17 cellular contexts compared by ENCODE assay signal in genomic region chr3:45090855-45091254, GRCh38. TPM values are rescaled to one million over a fixed set of nuclear protein-coding genes. Genes with fewer than 3 reads are reported as not detected.
"Had no signal": no experiment of that assay in that cellular context is flagged by ENCODE, and none has a peak within 500 bp of the region (broad histone marks: within the 10 kb centered on the region; RNA-seq: fewer than 3 reads in every experiment).

No MANE protein-coding gene starts in this region.

- H3K4me1 Mint-ChIP-seq: natural killer cell; stimulated activated naive B cell treated with anti-CD40 and anti-IgM and Interleukin-4, amounts not matched to agents 10 μg/mL and 1 μg/mL and 100 μg/mL, for 72 hours had no signal

- H3K9me3 Mint-ChIP-seq: natural killer cell; stimulated activated naive B cell treated with anti-CD40 and anti-IgM and Interleukin-4, amounts not matched to agents 10 μg/mL and 1 μg/mL and 100 μg/mL, for 72 hours; stimulated activated naive CD8-positive, alpha-beta T cell treated with anti-CD3 and anti-CD28 coated beads, Interleukin-15, amount 100 ng/mL, for 72 hours had no signal

- H3K4me3 ChIP-seq: colonic mucosa, mucosa of descending colon, sigmoid colon, skin epidermis, thoracic aorta, transverse colon had no signal

- FAIRE-seq: kidney had no signal

- ATAC-seq: foreskin keratinocyte; mucosa of descending colon; natural killer cell; stimulated activated naive B cell treated with anti-CD40 and anti-IgM and Interleukin-4, amounts not matched to agents 10 μg/mL and 1 μg/mL and 100 μg/mL, for 72 hours; stimulated activated naive CD8-positive, alpha-beta T cell treated with anti-CD3 and anti-CD28 coated beads, Interleukin-15, amount 100 ng/mL, for 72 hours had no signal

- H3K27ac ChIP-seq: skin epidermis, thoracic aorta had no signal

- H3K27me3 ChIP-seq: colonic mucosa, foreskin keratinocyte, sigmoid colon, transverse colon had no signal

- H3K9me3 ChIP-seq: colonic mucosa, mucosa of descending colon, sigmoid colon, thoracic aorta, transverse colon had no signal

- DNase-seq: colonic mucosa; dermis blood vessel endothelial cell; erythroblast; foreskin keratinocyte; kidney; mucosa of descending colon; natural killer cell; posterior cingulate gyrus; sigmoid colon; stimulated activated CD4-positive, alpha-beta T cell treated with anti-CD3 and anti-CD28 coated beads, Interleukin-2, amount 100 ng/mL, for 24 hours; stimulated activated CD4-positive, alpha-beta T cell treated with anti-CD3 and anti-CD28 coated beads, Interleukin-4, amount 100 ng/mL, for 4 hours; stimulated activated naive B cell treated with anti-CD40 and anti-IgM and Interleukin-4, amounts not matched to agents 10 μg/mL and 1 μg/mL and 100 μg/mL, for 72 hours; stimulated activated naive CD8-positive, alpha-beta T cell treated with anti-CD3 and anti-CD28 coated beads, Interleukin-15, amount 100 ng/mL, for 72 hours; transverse colon had no signal

- H3K27ac Mint-ChIP-seq: natural killer cell; stimulated activated naive B cell treated with anti-CD40 and anti-IgM and Interleukin-4, amounts not matched to agents 10 μg/mL and 1 μg/mL and 100 μg/mL, for 72 hours; stimulated activated naive CD8-positive, alpha-beta T cell treated with anti-CD3 and anti-CD28 coated beads, Interleukin-15, amount 100 ng/mL, for 72 hours had no signal

- H3K36me3 ChIP-seq: sigmoid colon, thoracic aorta had no signal

- H3K36me3 Mint-ChIP-seq: natural killer cell; stimulated activated naive B cell treated with anti-CD40 and anti-IgM and Interleukin-4, amounts not matched to agents 10 μg/mL and 1 μg/mL and 100 μg/mL, for 72 hours had no signal

- H3K4me3 Mint-ChIP-seq: natural killer cell; neural crest cell; stimulated activated naive B cell treated with anti-CD40 and anti-IgM and Interleukin-4, amounts not matched to agents 10 μg/mL and 1 μg/mL and 100 μg/mL, for 72 hours; stimulated activated naive CD8-positive, alpha-beta T cell treated with anti-CD3 and anti-CD28 coated beads, Interleukin-15, amount 100 ng/mL, for 72 hours had no signal

RNA-seq across cellular contexts. Expression of gene CDCP1, which starts 55.3 kb away (rescaled TPM):
- total RNA-seq: neural crest cell had no signal
